ENCODE assay signal across 15 cellular contexts in genomic region chr1:17498214-17498613, GRCh38. TPM values are rescaled to one million over a fixed set of nuclear protein-coding genes. Genes with fewer than 3 reads are reported as not detected.
"Had no signal": no experiment of that assay in that cellular context is flagged by ENCODE, and none has a peak within 500 bp of the region (broad histone marks: within the 10 kb centered on the region; RNA-seq: fewer than 3 reads in every experiment).

No MANE protein-coding gene starts in this region.

- H3K9me3 ChIP-seq: ovary, sigmoid colon had no signal

- H3K27ac ChIP-seq: ovary, sigmoid colon had no signal

- H3K4me3 ChIP-seq: ovary, sigmoid colon had no signal

- H3K27me3 ChIP-seq: ovary, sigmoid colon had no signal

- FAIRE-seq: urothelium cell line had no signal

- DNase-seq: activated naive CD4-positive, alpha-beta T cell treated with anti-CD3 and anti-CD28 coated beads for 36 hours; activated naive CD8-positive, alpha-beta T cell treated with anti-CD3 and anti-CD28 coated beads, Interleukin-2, amount 50 U/mL, for 24 hours; activated T-cell treated with anti-CD3 and anti-CD28 coated beads for 4 hours; aorta; effector CD8-positive, alpha-beta T cell; foreskin melanocyte; kidney glomerular epithelial cell; naive B cell; ovary; sigmoid colon; stimulated activated CD4-positive, alpha-beta T cell treated with anti-CD3 and anti-CD28 coated beads, Interleukin-12 subunit alpha, Interleukin-12 subunit beta, amount 100 ng/mL, for 4 hours; stimulated activated CD4-positive, alpha-beta T cell treated with anti-CD3 and anti-CD28 coated beads, Interleukin-2, amount 100 ng/mL, for 24 hours had no signal

- H3K36me3 ChIP-seq: ovary, sigmoid colon had no signal

- ATAC-seq: activated naive CD8-positive, alpha-beta T cell treated with anti-CD3 and anti-CD28 coated beads, Interleukin-2, amount 50 U/mL, for 24 hours; activated T-helper 17 cell treated with anti-CD3 and anti-CD28 coated beads, Interleukin-2, amount 50 U/mL, for 72 hours; stimulated activated effector memory CD8-positive, alpha-beta T cell treated with anti-CD3 and anti-CD28 coated beads, Interleukin-12 subunit alpha, Interleukin-12 subunit beta, amount 100 ng/mL, for 72 hours had no signal

RNA-seq across cellular contexts. Expression of gene ARHGEF10L, which starts 41.3 kb away (rescaled TPM):
- total RNA-seq: activated naive CD4-positive, alpha-beta T cell treated with anti-CD3 and anti-CD28 coated beads for 36 hours; activated T-helper 17 cell treated with anti-CD3 and anti-CD28 coated beads, Interleukin-2, amount 50 U/mL, for 72 hours had no signal
